In the genomic region with DNA sequence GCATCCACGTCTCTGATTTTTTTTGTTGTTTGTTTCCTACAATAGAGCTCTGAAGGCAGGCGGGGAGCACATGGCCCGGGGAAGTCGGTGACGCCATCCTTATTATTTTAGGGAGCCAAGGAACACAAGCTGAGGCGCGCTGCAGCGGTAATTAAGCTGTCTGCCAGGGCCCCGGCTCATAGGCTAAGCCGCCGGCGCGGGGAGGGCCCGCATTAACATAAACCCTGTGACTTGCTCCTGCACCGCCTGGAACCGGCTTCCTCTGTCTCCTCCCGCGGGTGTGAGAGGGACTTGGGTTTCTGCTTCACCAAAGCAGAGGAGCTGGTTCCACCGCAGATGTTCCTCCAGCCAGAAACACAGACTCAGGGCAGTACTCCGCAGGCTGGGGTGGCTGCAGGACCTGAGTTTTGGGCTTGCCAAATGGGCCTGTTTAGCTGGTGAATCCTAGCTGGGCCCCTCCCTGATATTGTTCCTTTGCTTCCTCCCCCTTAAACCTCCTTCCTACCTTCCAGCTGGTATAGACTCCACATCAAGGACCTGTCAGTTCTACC, we compare ENCODE assay signal across 8 cellular contexts. TPM values are rescaled to one million over a fixed set of nuclear protein-coding genes. Genes with fewer than 3 reads are reported as not detected.
A peak's percentile ranks its signal among the peaks of the same experiment; 100 is the strongest.
DNase-seq lines count a peak whose midpoint lies in the region; ATAC-seq and TF ChIP-seq lines count a peak whose summit lies in the region.

No MANE protein-coding gene starts in this region.

- H3K27ac ChIP-seq in colonic mucosa: peak overlapping the region; percentile 52

- no TSS peak for BruUV-seq in Caco-2 (replicated peaks; lab: Mats Ljungman, UMichigan)

- POLR2A ChIA-PET in Caco-2 (lab: Charles Lee): interaction anchor here (0.9 kb wide), 1 partner anchor 22 kb away, joined by 4 read pairs; no protein-coding TSS in a partner anchor

- H3K27me3 Mint-ChIP-seq in activated CD4-positive, alpha-beta T cell treated with anti-CD3 and anti-CD28 coated beads, Interleukin-2, amount 10 ng/mL, durations not matched to agents 24 days and 14 days: no peaks in the 10 kb centered on the region
- no peaks in the 10 kb centered on the region for H3K27me3 Mint-ChIP-seq in Caco-2 (ENCODE audit: insufficient read depth, unreplicated experiment)

- H3K9me3 ChIP-seq in colonic mucosa: no peaks in the 10 kb centered on the region
- no peaks in the 10 kb centered on the region for H3K9me3 ChIP-seq in Caco-2

- ATAC-seq in GM19023 (IDR thresholded peaks at IDR 0.05; ENCODE audit: unreplicated experiment) (peak; percentile 47), HG03442 (IDR thresholded peaks at IDR 0.05; ENCODE audit: unreplicated experiment) (peak; percentile 43), left colon (peak; percentile 85)

- H3K36me3 Mint-ChIP-seq in activated CD4-positive, alpha-beta T cell treated with anti-CD3 and anti-CD28 coated beads, Interleukin-2, amount 10 ng/mL, durations not matched to agents 24 days and 14 days (ENCODE audit: low read depth): peaks cover 25% of the 10 kb centered on the region
- H3K36me3 Mint-ChIP-seq in Caco-2 (ENCODE audit: insufficient read depth, unreplicated experiment): peaks cover 30% of the 10 kb centered on the region

- peak overlapping the region; percentile 71 for H3K27ac Mint-ChIP-seq in activated CD4-positive, alpha-beta T cell treated with anti-CD3 and anti-CD28 coated beads, Interleukin-2, amount 10 ng/mL, durations not matched to agents 24 days and 14 days
- H3K27ac Mint-ChIP-seq in Caco-2 (ENCODE audit: unreplicated experiment): no peak overlapping the region

- no peaks in the 10 kb centered on the region for H3K27me3 ChIP-seq in colonic mucosa
- H3K27me3 ChIP-seq in Caco-2 (replicated peaks; ENCODE audit: control insufficient read depth, insufficient read depth, low read length): no peaks in the 10 kb centered on the region

- no peak for TF ChIP-seq CTCF in colonic mucosa (IDR thresholded peaks at IDR 0.05)
- no peak for TF ChIP-seq CTCF in Caco-2 (IDR thresholded peaks at IDR 0.05; ENCODE audit: insufficient read depth in 1 of 2, low read depth in 1 of 2, low read length in 1 of 2, severe bottlenecking in 1 of 2, unreplicated experiment in 1 of 2)

- intact Hi-C loops in activated CD4-positive, alpha-beta T cell treated with anti-CD3 and anti-CD28 coated beads, Interleukin-2, amount 10 ng/mL, durations not matched to agents 24 days and 14 days (cut with micrococcal nuclease): loop anchor here (1.0 to 5.0 kb wide), 2 partner anchors 22 to 37 kb away; no protein-coding TSS in a partner anchor
- intact Hi-C loops in colonic mucosa (cut with DNase I) (no loop called here), left colon (cut with DNase I, micrococcal nuclease) (no loop called here), Caco-2 (cut with micrococcal nuclease; ENCODE audit: unreplicated experiment) (no loop called here)

- peak; percentile 93 for DNase-seq in activated CD4-positive, alpha-beta T cell treated with anti-CD3 and anti-CD28 coated beads, Interleukin-2, amount 10 ng/mL, durations not matched to agents 24 days and 14 days
- DNase-seq in colonic mucosa: peak; percentile 93
- DNase-seq in left colon: peak; percentile 92 to 94
- peak; percentile 35 to 60 (median 49) for DNase-seq in stimulated activated CD4-positive, alpha-beta T cell treated with anti-CD3 and anti-CD28 coated beads, Interleukin-12 subunit alpha, Interleukin-12 subunit beta, amount 100 ng/mL, for 48 hours (ENCODE audit: low read depth in 2 of 3, low spot score in 1 of 3)
- DNase-seq in Caco-2: no peak
- DNase-seq in SKM-1 (lab: John Stamatoyannopoulos, UW; ENCODE audit: unreplicated experiment): no peak

- H3K9ac ChIP-seq in colonic mucosa (ENCODE audit: low read depth in 2 of 2, low read length in 2 of 2): peak overlapping the region in 1 of 2 donors; percentile 70

- H3K36me3 ChIP-seq in colonic mucosa (no peaks in the 10 kb centered on the region), Caco-2 (ENCODE audit: control insufficient read depth, insufficient read depth, low read length) (peaks cover 4% of the 10 kb centered on the region)

- H3K9me3 Mint-ChIP-seq in activated CD4-positive, alpha-beta T cell treated with anti-CD3 and anti-CD28 coated beads, Interleukin-2, amount 10 ng/mL, durations not matched to agents 24 days and 14 days: no peaks in the 10 kb centered on the region
- no peaks in the 10 kb centered on the region for H3K9me3 Mint-ChIP-seq in Caco-2 (ENCODE audit: unreplicated experiment)

- peaks cover 90% of the 10 kb centered on the region for H3K4me1 Mint-ChIP-seq in activated CD4-positive, alpha-beta T cell treated with anti-CD3 and anti-CD28 coated beads, Interleukin-2, amount 10 ng/mL, durations not matched to agents 24 days and 14 days
- H3K4me1 Mint-ChIP-seq in Caco-2 (ENCODE audit: low read depth, unreplicated experiment): peaks cover 40% of the 10 kb centered on the region

- H3K4me1 ChIP-seq in colonic mucosa (peaks cover 20% of the 10 kb centered on the region), Caco-2 (peaks cover 37% of the 10 kb centered on the region)

- CTCF ChIA-PET in Caco-2 (lab: Charles Lee): no interaction called here

- H3K4me3 ChIP-seq in colonic mucosa (no peak overlapping the region), Caco-2 (ENCODE audit: low read depth, low read length) (no peak overlapping the region)

- H3K4me3 Mint-ChIP-seq in activated CD4-positive, alpha-beta T cell treated with anti-CD3 and anti-CD28 coated beads, Interleukin-2, amount 10 ng/mL, durations not matched to agents 24 days and 14 days: peak overlapping the region; percentile 73
- H3K4me3 Mint-ChIP-seq in Caco-2 (ENCODE audit: unreplicated experiment): no peak overlapping the region

RNA-seq across cellular contexts. Expression of gene ANP32A, which starts 25.3 kb away (rescaled TPM):
- 280 and 302 TPM in 2 replicates for total RNA-seq in activated CD4-positive, alpha-beta T cell treated with anti-CD3 and anti-CD28 coated beads, Interleukin-2, amount 10 ng/mL, durations not matched to agents 24 days and 14 days
- total RNA-seq in colonic mucosa: 100 to 1,000 TPM; 126 to 177 TPM
- 100 to 1,000 TPM in 1 of 2 donors, 10 to 100 TPM in 1; 91.9 to 122 TPM for total RNA-seq in left colon
- total RNA-seq in Caco-2 (2022): 169 and 178 TPM in 2 replicates

Comparison
In these comparisons a context has a peak if more than half of its experiments do, and no peak if none do; other contexts are left out.
1. DNase-seq: peak in activated CD4-positive, alpha-beta T cell treated with anti-CD3 and anti-CD28 coated beads, Interleukin-2, amount 10 ng/mL, durations not matched to agents 24 days and 14 days (single experiment), colonic mucosa (single experiment), left colon (2 of 2) and stimulated activated CD4-positive, alpha-beta T cell treated with anti-CD3 and anti-CD28 coated beads, Interleukin-12 subunit alpha, Interleukin-12 subunit beta, amount 100 ng/mL, for 48 hours (3 of 3); none in Caco-2 (0 of 2) and SKM-1 (single experiment).
2. Peak in every context shown above with its lines, with median percentiles within 50 percentile points of each other: ATAC-seq.